ENCODE assay signal across 23 cellular contexts in genomic region chr11:88537613-88538012, GRCh38.
DNase-seq lines count a peak whose midpoint lies in the region; ATAC-seq, FAIRE-seq and TF ChIP-seq lines count a peak whose summit lies in the region.
"Had no signal": no experiment of that assay in that cellular context is flagged by ENCODE, and none has a peak within 500 bp of the region (broad histone marks: within the 10 kb centered on the region; RNA-seq: fewer than 3 reads in every experiment).

No MANE protein-coding gene starts in this region.

- CTCF ChIA-PET in A549 (lab: Yijun Ruan, JAX) (interaction anchor here (0.8 to 8.6 kb wide), 7 partner anchors 11 to 521 kb away, joined by 3 to 64 read pairs (median 4); no protein-coding TSS in a partner anchor), IMR-90 (lab: Yijun Ruan, JAX) (interaction anchor here (0.5 to 2.8 kb wide), 5 partner anchors 9 to 522 kb away, joined by 3 to 14 read pairs (median 4); no protein-coding TSS in a partner anchor)

- H3K4ac ChIP-seq in IMR-90 (ENCODE audit: low read depth, low read length) = no peak overlapping the region

- H3K9ac ChIP-seq in IMR-90 (ENCODE audit: low read depth, low read length) (no peak overlapping the region), astrocyte (ENCODE audit: low read length) (no peak overlapping the region)

- no peak overlapping the region for H3K56ac ChIP-seq in IMR-90 (ENCODE audit: extremely low read depth, insufficient read depth, low read length)

- ATAC-seq in A549 (no peak), IMR-90 (ENCODE audit: low read depth) (no peak), HG02970 (IDR thresholded peaks at IDR 0.05; ENCODE audit: low FRiP score, unreplicated experiment) (no peak)
- ATAC-seq: GM12878 had no signal

- H2AK5ac ChIP-seq in IMR-90 (ENCODE audit: low read depth, low read length) = no peak overlapping the region

- peaks cover 29% of the 10 kb centered on the region for H3K4me1 Mint-ChIP-seq in astrocyte (ENCODE audit: low read depth, unreplicated experiment)
- H3K4me1 Mint-ChIP-seq in nephron = peaks cover 26% of the 10 kb centered on the region
- H3K4me1 Mint-ChIP-seq: B cell, CD14-positive monocyte had no signal

- no peak overlapping the region for H2BK15ac ChIP-seq in IMR-90 (ENCODE audit: low read depth, low read length)

- H2BK20ac ChIP-seq in IMR-90 (ENCODE audit: low read depth, low read length) = no peak overlapping the region; the same call in 1 of the 2 replicates

- no peak for TF ChIP-seq CTCF in A549 (IDR thresholded peaks at IDR 0.05)
- TF ChIP-seq CTCF in IMR-90 (conservative IDR thresholded peaks at IDR 0.05; ENCODE audit: low read depth, low read length) = no peak
- no peak for TF ChIP-seq CTCF in astrocyte (IDR thresholded peaks at IDR 0.05; ENCODE audit: insufficient read depth, low read depth, low read length)
- TF ChIP-seq CTCF in nephron (IDR thresholded peaks at IDR 0.05; ENCODE audit: unreplicated experiment in 3 of 3) = no peak
- no peak for TF ChIP-seq CTCF in spleen (IDR thresholded peaks at IDR 0.05 in 8 of 11, conservative IDR thresholded peaks at IDR 0.05 in 3 of 11)

- H3K14ac ChIP-seq in IMR-90 (replicated peaks; ENCODE audit: low read depth, low read length) = no peak overlapping the region

- peak overlapping the region; percentile 76 to 93; a peak in 3 of 4 replicates for H4K8ac ChIP-seq in IMR-90 (ENCODE audit: low read depth in 2 of 2, low read length in 2 of 2)

- H3K27ac ChIP-seq in A549 (peak overlapping the region; percentile 46 to 72; a peak in 5 of 6 replicates), IMR-90 (ENCODE audit: insufficient read depth, low read length) (no peak overlapping the region; the same call in 1 of the 2 replicates), astrocyte (ENCODE audit: low read depth, low read length) (no peak overlapping the region), spleen (no peak overlapping the region)
- H3K27ac ChIP-seq: SK-N-MC had no signal

- H3K9me1 ChIP-seq in IMR-90 (ENCODE audit: insufficient read depth, low read length) = no peaks in the 10 kb centered on the region

- H3K36me3 Mint-ChIP-seq in astrocyte (ENCODE audit: low read depth, unreplicated experiment) = no peaks in the 10 kb centered on the region
- H3K36me3 Mint-ChIP-seq in nephron (ENCODE audit: low read depth) = no peaks in the 10 kb centered on the region
- H3K36me3 Mint-ChIP-seq: CD14-positive monocyte had no signal

- FAIRE-seq in A549 (lab: Jason Lieb, UNC) = no peak
- FAIRE-seq in astrocyte (lab: Jason Lieb, UNC) = peak; percentile 73
- FAIRE-seq: GM12878 had no signal

- TF ChIP-seq POLR2A in A549 (IDR thresholded peaks at IDR 0.05; ENCODE audit: low read length) (no peak), IMR-90 (IDR thresholded peaks at IDR 0.05; ENCODE audit: low read depth, low read length) (no peak), spleen (IDR thresholded peaks at IDR 0.05) (no peak)

- H3K4me2 ChIP-seq in A549 = peak overlapping the region; percentile 49
- H3K4me2 ChIP-seq in IMR-90 (ENCODE audit: low read depth, low read length) = no peak overlapping the region
- H3K4me2 ChIP-seq in astrocyte (ENCODE audit: low read length) = no peak overlapping the region

- POLR2A ChIA-PET in A549 (lab: Yijun Ruan, JAX) = interaction anchor here (0.5 to 2.0 kb wide), 6 partner anchors 17 to 433 kb away, joined by 3 to 13 read pairs (median 6); partner anchors contain the start of gene CTSC
- POLR2A ChIA-PET in IMR-90 (lab: Charles Lee; ENCODE audit: unreplicated experiment) = interaction anchor here (0.6 to 2.0 kb wide), 2 partner anchors 208 to 218 kb away, joined by 4 read pairs; no protein-coding TSS in a partner anchor

- H3K36me3 ChIP-seq in IMR-90 (ENCODE audit: control insufficient read depth, insufficient read depth, low read length) (no peaks in the 10 kb centered on the region), astrocyte (ENCODE audit: insufficient read depth, low read length) (no peaks in the 10 kb centered on the region), spleen (no peaks in the 10 kb centered on the region)

- H3K9me3 Mint-ChIP-seq in astrocyte (ENCODE audit: unreplicated experiment) (peaks cover 2% of the 10 kb centered on the region), nephron (no peaks in the 10 kb centered on the region)

- H3K4me1 ChIP-seq in A549 (peaks cover 38% of the 10 kb centered on the region), IMR-90 (ENCODE audit: control insufficient read depth, insufficient read depth, low read length) (peaks cover 8% of the 10 kb centered on the region), astrocyte (ENCODE audit: insufficient read depth, low read length) (peaks cover 20% of the 10 kb centered on the region), spleen (no peaks in the 10 kb centered on the region)

- 42% methylated on average over 2 of the region's 2 CpGs for WGBS in A549 (ENCODE audit: missing lambda C conversion rate)
- no CpG with 5 or more reads among the region's 2 CpGs for WGBS in IMR-90 (ENCODE audit: extremely low coverage in 2 of 2, insufficient read length in 1 of 2), 2 experiments
- 43 to 79% (median 50%) methylated on average over 2 of the region's 2 CpGs for WGBS in spleen, 5 donors

- dilution Hi-C loops in IMR-90 (cut with HindIII; ENCODE audit: low sequenced_read_pairs, unreplicated experiment) = loop anchor here (25.0 kb wide), 1 partner anchor 525 kb away; no protein-coding TSS in a partner anchor

- H4K5ac ChIP-seq in IMR-90 (ENCODE audit: low read depth, low read length) = peak overlapping the region; percentile 90; the same call in 1 of the 2 replicates

- H3K18ac ChIP-seq in IMR-90 (ENCODE audit: low read depth, low read length) = peak overlapping the region; percentile 92; the same call in 1 of the 2 replicates

- H2BK120ac ChIP-seq in IMR-90 (ENCODE audit: low read depth, low read length) = peak overlapping the region; percentile 91; the same call in 1 of the 2 replicates

- H2BK5ac ChIP-seq in IMR-90 (ENCODE audit: low read depth, low read length, poor library complexity, severe bottlenecking) = peak overlapping the region; percentile 96

- H3K79me1 ChIP-seq in IMR-90 (ENCODE audit: low read depth in 1 of 2, low read length in 2 of 2) = no peaks in the 10 kb centered on the region

- H4K91ac ChIP-seq in IMR-90 (ENCODE audit: insufficient read depth, low read depth, low read length) = no peak overlapping the region; the same call in 1 of the 2 replicates

- H2AFZ ChIP-seq in IMR-90 (replicated peaks; ENCODE audit: low read length, poor library complexity) = no peak overlapping the region
- H2AFZ ChIP-seq in astrocyte (ENCODE audit: low read depth, low read length) = no peak overlapping the region

- H3K27ac Mint-ChIP-seq in astrocyte (ENCODE audit: unreplicated experiment) = no peak overlapping the region
- H3K27ac Mint-ChIP-seq in nephron = peak overlapping the region in 2 of 3 experiments; percentile 22 to 84
- H3K27ac Mint-ChIP-seq: B cell, CD14-positive monocyte had no signal

- H3K79me2 ChIP-seq in astrocyte (ENCODE audit: insufficient read depth, low read length) = no peaks in the 10 kb centered on the region

- in situ Hi-C loops in IMR-90 (cut with MboI; ENCODE audit: low sequenced_read_pairs) = loop anchor here (25.0 kb wide), 2 partner anchors 225 to 525 kb away; no protein-coding TSS in a partner anchor

- BruUV-seq in IMR-90 (replicated peaks; lab: Mats Ljungman, UMichigan) = no TSS peak

- H3K23ac ChIP-seq in IMR-90 (ENCODE audit: low read depth, low read length) = no peak overlapping the region

- TF ChIP-seq EP300 in A549 (IDR thresholded peaks at IDR 0.05) = no peak

- no peak overlapping the region for H3K4me3 ChIP-seq in A549
- no peak overlapping the region for H3K4me3 ChIP-seq in IMR-90 (ENCODE audit: insufficient read depth, low read depth, low read length)
- no peak overlapping the region for H3K4me3 ChIP-seq in astrocyte (ENCODE audit: insufficient read depth, low read depth, low read length)
- no peak overlapping the region for H3K4me3 ChIP-seq in spleen
- H3K4me3 ChIP-seq: GM12878, SK-N-MC had no signal

- H3K9me3 ChIP-seq in A549 = no peaks in the 10 kb centered on the region; the same call in 2 of the 3 replicates
- no peaks in the 10 kb centered on the region for H3K9me3 ChIP-seq in IMR-90 (ENCODE audit: control insufficient read depth, insufficient read depth, low read length)
- H3K9me3 ChIP-seq in astrocyte (ENCODE audit: insufficient read depth, low read depth, low read length) = no peaks in the 10 kb centered on the region
- no peaks in the 10 kb centered on the region for H3K9me3 ChIP-seq in spleen

- H3K27me3 ChIP-seq in IMR-90 (ENCODE audit: control insufficient read depth, insufficient read depth, low read length) (no peaks in the 10 kb centered on the region), astrocyte (ENCODE audit: insufficient read depth, low read length) (no peaks in the 10 kb centered on the region), spleen (replicated peaks in 1 of 7) (no peaks in the 10 kb centered on the region)

- no peak for DNase-seq in A549 (ENCODE audit: low read depth in 1 of 2, low spot score in 1 of 2)
- no peak for DNase-seq in IMR-90
- no peak for DNase-seq in astrocyte (ENCODE audit: low read depth)
- DNase-seq in epidermal melanocyte (ENCODE audit: insufficient read length, low spot score) = no peak
- DNase-seq in spleen = no peak
- DNase-seq: 8988T, DMS 273 treated with DMSO at 0.1 percent for 48 hours, DMS79 treated with DMSO at 0.1 percent for 48 hours, GOT3, Kasumi-1, NCI-H1417, NCI-H1694 treated with DMSO at 0.1 percent for 48 hours, NCI-H446, NCI-H526, OCI-M1, RPMI8226, SHP77 treated with DMSO at 0.1 percent for 48 hours had no signal

- no peak overlapping the region for H2AK9ac ChIP-seq in IMR-90 (replicated peaks; ENCODE audit: low read depth, low read length, poor library complexity)

- intact Hi-C loops in IMR-90 (cut with micrococcal nuclease) = loop anchor here (2.0 kb wide), 2 partner anchors 135 to 201 kb away; partner anchors contain the start of gene CTSC
- intact Hi-C loops in spleen (cut with DNase I; ENCODE audit: low total_unique reads) = no loop called here

- no peaks in the 10 kb centered on the region for H4K20me1 ChIP-seq in IMR-90 (ENCODE audit: insufficient read depth, low read length)
- H4K20me1 ChIP-seq in astrocyte (ENCODE audit: insufficient read depth, low read length) = no peaks in the 10 kb centered on the region

- H3K27me3 Mint-ChIP-seq in astrocyte (ENCODE audit: low read depth, unreplicated experiment) = no peaks in the 10 kb centered on the region
- no peaks in the 10 kb centered on the region for H3K27me3 Mint-ChIP-seq in nephron (ENCODE audit: low read depth)

- no peak overlapping the region for H3K4me3 Mint-ChIP-seq in astrocyte (ENCODE audit: unreplicated experiment)
- H3K4me3 Mint-ChIP-seq in nephron = no peak overlapping the region
- H3K4me3 Mint-ChIP-seq: B cell, CD14-positive monocyte had no signal

- TF ChIP-seq RAD21 in A549 (conservative IDR thresholded peaks at IDR 0.05 in 1 of 2, IDR thresholded peaks at IDR 0.05 in 1 of 2) (no peak), IMR-90 (IDR thresholded peaks at IDR 0.05; ENCODE audit: low read length) (no peak)

TF ChIP-seq in IMR-90, 13 proteins besides CTCF, POLR2A, EP300 and RAD21 (continues in another document):
- TF ChIP-seq CHD1 (IDR thresholded peaks at IDR 0.05; ENCODE audit: low read depth, low read length) = no peak
- TF ChIP-seq RFX5 (IDR thresholded peaks at IDR 0.05; ENCODE audit: low read depth, low read length) = no peak

Comparison
In these comparisons a context has a peak if more than half of its experiments do, and no peak if none do; other contexts are left out.
1. H3K27ac ChIP-seq: peak in A549 (2 of 2); none in IMR-90 (single experiment), astrocyte (single experiment) and spleen (0 of 8).